ENCODE assay signal across 8 cellular contexts in genomic region chr12:123384994-123385376, GRCh38. TPM values are rescaled to one million over a fixed set of nuclear protein-coding genes. Genes with fewer than 3 reads are reported as not detected.
DNase-seq lines count a peak whose midpoint lies in the region; ATAC-seq and TF ChIP-seq lines count a peak whose summit lies in the region.

No MANE protein-coding gene starts in this region.

- peaks cover 3% of the 10 kb centered on the region for H4K20me1 ChIP-seq in hepatocyte (ENCODE audit: insufficient read depth, poor library complexity, severe bottlenecking)

- H3K4me1 Mint-ChIP-seq in T-helper 2 cell treated with Interferon-gamma antibody and Interleukin-4, amounts not matched to agents 5 μg/mL and 100 μg/mL, for 36 hours (ENCODE audit: low read depth): peaks cover 27% of the 10 kb centered on the region

- intact Hi-C loops in stomach (cut with DNase I; ENCODE audit: low total_unique reads): no loop called here

- no peaks in the 10 kb centered on the region for H3K9me2 ChIP-seq in hepatocyte (replicated peaks; ENCODE audit: insufficient read depth)

- TF ChIP-seq EP300 in stomach (IDR thresholded peaks at IDR 0.05): no peak

- TF ChIP-seq POLR2A in stomach (IDR thresholded peaks at IDR 0.05): no peak

- no peaks in the 10 kb centered on the region for H3K27me3 ChIP-seq in WERI-Rb-1 (ENCODE audit: insufficient read depth, low read depth, severe bottlenecking)
- no peaks in the 10 kb centered on the region for H3K27me3 ChIP-seq in hepatocyte
- H3K27me3 ChIP-seq in stomach: no peaks in the 10 kb centered on the region

- ATAC-seq in GM21723 (IDR thresholded peaks at IDR 0.05; ENCODE audit: unreplicated experiment): no peak
- ATAC-seq in GM18858 (IDR thresholded peaks at IDR 0.05; ENCODE audit: unreplicated experiment): no peak
- no peak for ATAC-seq in HG02884 (IDR thresholded peaks at IDR 0.05; ENCODE audit: unreplicated experiment)

- H3K9me3 Mint-ChIP-seq in T-helper 2 cell treated with Interferon-gamma antibody and Interleukin-4, amounts not matched to agents 5 μg/mL and 100 μg/mL, for 36 hours: no peaks in the 10 kb centered on the region

- no peaks in the 10 kb centered on the region for H3K27me3 Mint-ChIP-seq in T-helper 2 cell treated with Interferon-gamma antibody and Interleukin-4, amounts not matched to agents 5 μg/mL and 100 μg/mL, for 36 hours (ENCODE audit: low read depth)

- no peak for DNase-seq in T-helper 2 cell treated with Interferon-gamma antibody and Interleukin-4, amounts not matched to agents 5 μg/mL and 100 μg/mL, for 36 hours (ENCODE audit: low spot score)
- DNase-seq in T-helper 2 cell (no peak), WERI-Rb-1 (no peak), hepatocyte (ENCODE audit: low spot score) (no peak), stomach (no peak)

- peak overlapping the region; percentile 80; the same call in 1 of the 2 replicates for H3K27ac ChIP-seq in WERI-Rb-1
- H3K27ac ChIP-seq in hepatocyte: no peak overlapping the region
- peak overlapping the region in 3 of 5 donors; percentile 87 to 90 (median 89) for H3K27ac ChIP-seq in stomach

- no peaks in the 10 kb centered on the region for H3K9me3 ChIP-seq in WERI-Rb-1 (ENCODE audit: severe bottlenecking)
- no peaks in the 10 kb centered on the region for H3K9me3 ChIP-seq in hepatocyte (ENCODE audit: low read depth)
- H3K9me3 ChIP-seq in stomach: no peaks in the 10 kb centered on the region

- peaks cover 33% of the 10 kb centered on the region for H3K79me2 ChIP-seq in hepatocyte

- H3K27ac Mint-ChIP-seq in T-helper 2 cell treated with Interferon-gamma antibody and Interleukin-4, amounts not matched to agents 5 μg/mL and 100 μg/mL, for 36 hours: peak overlapping the region; percentile 75

- no peaks in the 10 kb centered on the region for H3K36me3 ChIP-seq in WERI-Rb-1
- H3K36me3 ChIP-seq in hepatocyte (replicated peaks; ENCODE audit: insufficient read depth, low read depth): no peaks in the 10 kb centered on the region
- H3K36me3 ChIP-seq in stomach: no peaks in the 10 kb centered on the region

- 6% methylated on average over 1 of the region's 1 CpG for WGBS in hepatocyte (ENCODE audit: low lambda C conversion rate, missing lambda C conversion rate)
- 11 to 29% (median 20%) methylated on average over 1 of the region's 1 CpG for WGBS in stomach, 5 donors

- H3K4me1 ChIP-seq in hepatocyte (ENCODE audit: insufficient read depth) (peaks cover 10% of the 10 kb centered on the region), stomach (peaks cover 17 to 42% (median 34%) of the 10 kb centered on the region in 4 donors)

- H3K4me3 ChIP-seq in WERI-Rb-1 (ENCODE audit: low read depth, low read length): peak overlapping the region; percentile 74
- no peak overlapping the region for H3K4me3 ChIP-seq in hepatocyte
- peak overlapping the region; percentile 80 to 98 (median 88) for H3K4me3 ChIP-seq in stomach

- H3K4me3 Mint-ChIP-seq in T-helper 2 cell treated with Interferon-gamma antibody and Interleukin-4, amounts not matched to agents 5 μg/mL and 100 μg/mL, for 36 hours: peak overlapping the region; percentile 95

- H3K36me3 Mint-ChIP-seq in T-helper 2 cell treated with Interferon-gamma antibody and Interleukin-4, amounts not matched to agents 5 μg/mL and 100 μg/mL, for 36 hours (ENCODE audit: low read depth): peaks cover 2% of the 10 kb centered on the region

- TF ChIP-seq CTCF in WERI-Rb-1 (IDR thresholded peaks at IDR 0.05; ENCODE audit: low read depth, low read length) (no peak), hepatocyte (IDR thresholded peaks at IDR 0.05; ENCODE audit: poor library complexity) (no peak), stomach (IDR thresholded peaks at IDR 0.05) (no peak)

- peak overlapping the region; percentile 35 for H2AFZ ChIP-seq in hepatocyte

- peak overlapping the region; percentile 95 for H3K4me2 ChIP-seq in hepatocyte

RNA-seq across cellular contexts. Expression of gene KMT5A, which starts 1.1 kb away (rescaled TPM):
- total RNA-seq in hepatocyte (28.4 and 28.7 TPM in 2 replicates), stomach (10 to 100 TPM; 22.8 to 64.6 (median 46.1) TPM)
- polyA plus RNA-seq in hepatocyte (21.9 and 24.5 TPM in 2 replicates), stomach (10 to 100 TPM; 16.5 to 20.4 (median 16.6) TPM)

RNA-seq across cellular contexts. Expression of gene SBNO1, which starts 20.3 kb away (rescaled TPM):
- total RNA-seq in hepatocyte: 28.9 and 29.7 TPM in 2 replicates
- 13.4 and 13.7 TPM in 2 replicates for polyA plus RNA-seq in hepatocyte
- total RNA-seq in stomach: 10 to 100 TPM in 4 of 5 donors, 1 to 10 TPM in 1; 6.4 to 35.6 (median 17.7) TPM
- polyA plus RNA-seq in stomach: 1 to 10 TPM; 3.4 to 4.1 (median 3.6) TPM

RNA-seq across cellular contexts. Expression of gene RILPL2, which starts 51.5 kb away (rescaled TPM):
- 1.6 and 2.5 TPM in 2 replicates for total RNA-seq in hepatocyte
- 3.3 and 3.7 TPM in 2 replicates for polyA plus RNA-seq in hepatocyte
- total RNA-seq in stomach: 1 to 10 TPM; 2.0 to 5.3 (median 3.8) TPM
- polyA plus RNA-seq in stomach: 1 to 10 TPM; 4.6 to 5.9 (median 5.5) TPM
